In the genomic region with DNA sequence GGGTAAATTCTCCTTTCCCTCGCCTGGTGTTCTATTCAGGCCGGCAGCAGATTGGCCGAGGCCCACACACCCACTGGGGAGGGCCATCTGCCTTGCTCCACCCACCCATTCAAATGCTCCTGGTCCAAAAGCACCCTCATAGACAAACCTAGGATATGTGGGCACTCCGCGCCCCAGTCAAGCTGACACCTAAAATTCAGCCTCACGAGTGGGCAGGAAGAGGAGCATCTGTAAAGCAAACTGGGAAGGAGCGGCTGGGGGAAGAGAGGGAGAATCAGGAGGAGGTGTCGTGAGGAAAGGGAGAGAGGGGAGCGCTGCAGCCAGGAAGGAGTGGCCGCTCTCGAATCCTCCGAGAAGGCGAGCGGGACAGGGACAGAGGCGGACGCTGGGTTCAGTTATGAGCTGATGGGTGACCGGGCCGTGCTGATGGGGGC, we compare ENCODE assay signal across 11 cellular contexts.
DNase-seq lines count a peak whose midpoint lies in the region; ATAC-seq and TF ChIP-seq lines count a peak whose summit lies in the region.
"Had no signal": no experiment of that assay in that cellular context is flagged by ENCODE, and none has a peak within 500 bp of the region (broad histone marks: within the 10 kb centered on the region; RNA-seq: fewer than 3 reads in every experiment).

No MANE protein-coding gene starts in this region.

- H2BK20ac ChIP-seq in IMR-90 (ENCODE audit: low read depth, low read length), result no peak overlapping the region

- H3K27me3 ChIP-seq in AG04450 (ENCODE audit: control insufficient read depth, insufficient read depth, low read length), result no peaks in the 10 kb centered on the region
- H3K27me3 ChIP-seq in IMR-90 (ENCODE audit: control insufficient read depth, insufficient read depth, low read length), result no peaks in the 10 kb centered on the region

- H2BK15ac ChIP-seq in IMR-90 (ENCODE audit: low read depth, low read length), result no peak overlapping the region

- H3K27ac ChIP-seq in AG04450 (ENCODE audit: low read depth, low read length) (no peak overlapping the region), IMR-90 (ENCODE audit: insufficient read depth, low read length) (no peak overlapping the region)
- H3K27ac ChIP-seq: BLaER1 treated with 17β-estradiol and CSF1 and Interleukin-3, amounts not matched to agents 10 nM and 100 nM had no signal

- H3K79me1 ChIP-seq in IMR-90 (ENCODE audit: low read depth in 1 of 2, low read length in 2 of 2), result no peaks in the 10 kb centered on the region

- H3K9me3 ChIP-seq in AG04450 (ENCODE audit: control insufficient read depth, insufficient read depth, low read length) (no peaks in the 10 kb centered on the region), IMR-90 (ENCODE audit: control insufficient read depth, insufficient read depth, low read length) (peaks cover 3% of the 10 kb centered on the region; the same call in 1 of the 2 replicates)
- H3K9me3 ChIP-seq: BLaER1 treated with 17β-estradiol and CSF1 and Interleukin-3, amounts not matched to agents 10 nM and 100 nM had no signal

- H4K5ac ChIP-seq in IMR-90 (ENCODE audit: low read depth, low read length), result no peak overlapping the region

- H3K4ac ChIP-seq in IMR-90 (ENCODE audit: low read depth, low read length), result no peak overlapping the region

- no peaks in the 10 kb centered on the region for H4K20me1 ChIP-seq in IMR-90 (ENCODE audit: insufficient read depth, low read length)

- no peak overlapping the region for H3K27ac Mint-ChIP-seq in activated CD4-positive, alpha-beta T cell treated with anti-CD3 and anti-CD28 coated beads, Interleukin-2, amount 10 ng/mL, durations not matched to agents 24 days and 14 days

- H2AFZ ChIP-seq in IMR-90 (replicated peaks; ENCODE audit: low read length, poor library complexity), result peak overlapping the region; percentile 44

- H3K9me1 ChIP-seq in IMR-90 (ENCODE audit: insufficient read depth, low read length), result peaks cover 13% of the 10 kb centered on the region

- TF ChIP-seq CTCF in AG04450 (IDR thresholded peaks at IDR 0.05; ENCODE audit: low read depth, low read length) (no peak), IMR-90 (conservative IDR thresholded peaks at IDR 0.05; ENCODE audit: low read depth, low read length) (no peak)

- H3K27me3 Mint-ChIP-seq in activated CD4-positive, alpha-beta T cell treated with anti-CD3 and anti-CD28 coated beads, Interleukin-2, amount 10 ng/mL, durations not matched to agents 24 days and 14 days, result peaks cover 29% of the 10 kb centered on the region

- H3K9ac ChIP-seq in IMR-90 (ENCODE audit: low read depth, low read length), result no peak overlapping the region
- H3K9ac ChIP-seq: BLaER1 treated with 17β-estradiol and CSF1 and Interleukin-3, amounts not matched to agents 10 nM and 100 nM had no signal

- H3K4me3 ChIP-seq in AG04450 (ENCODE audit: low read depth, low read length), result peak overlapping the region; percentile 18
- H3K4me3 ChIP-seq in IMR-90 (ENCODE audit: insufficient read depth, low read depth, low read length), result no peak overlapping the region
- H3K4me3 ChIP-seq: BLaER1 treated with 17β-estradiol and CSF1 and Interleukin-3, amounts not matched to agents 10 nM and 100 nM had no signal

- no peak overlapping the region for H4K91ac ChIP-seq in IMR-90 (ENCODE audit: insufficient read depth, low read depth, low read length)

- intact Hi-C loops in IMR-90 (cut with micrococcal nuclease), result no loop called here
- intact Hi-C loops in activated CD4-positive, alpha-beta T cell treated with anti-CD3 and anti-CD28 coated beads, Interleukin-2, amount 10 ng/mL, durations not matched to agents 24 days and 14 days (cut with micrococcal nuclease), result no loop called here

- 59% methylated on average over 5 of the region's 18 CpGs; no CpG with 5 or more reads in 1 of the 2 experiments for WGBS in IMR-90 (ENCODE audit: extremely low coverage in 2 of 2, insufficient read length in 1 of 2), 2 experiments

- H3K23ac ChIP-seq in IMR-90 (ENCODE audit: low read depth, low read length), result no peak overlapping the region

- H3K18ac ChIP-seq in IMR-90 (ENCODE audit: low read depth, low read length), result no peak overlapping the region

- H4K8ac ChIP-seq in IMR-90 (ENCODE audit: low read depth in 2 of 2, low read length in 2 of 2), result no peak overlapping the region

- POLR2A ChIA-PET in AG04450 (lab: Yijun Ruan, JAX), result interaction anchor here (0.6 kb wide), 1 partner anchor 16 kb away, joined by 5 read pairs; no protein-coding TSS in a partner anchor
- POLR2A ChIA-PET in IMR-90 (lab: Charles Lee; ENCODE audit: unreplicated experiment), result no interaction called here

- DNase-seq in AG04450 (ENCODE audit: low read depth, low spot score), result no peak
- DNase-seq in IMR-90, result no peak
- peak; percentile 42 for DNase-seq in globus pallidus (ENCODE audit: low spot score)
- DNase-seq in middle frontal gyrus (ENCODE audit: extremely low spot score, low spot score), result peak; percentile 31
- DNase-seq in activated CD4-positive, alpha-beta T cell treated with anti-CD3 and anti-CD28 coated beads, Interleukin-2, amount 10 ng/mL, durations not matched to agents 24 days and 14 days, result no peak
- no peak for DNase-seq in NCI-H748 treated with DMSO at 0.1 percent for 48 hours (lab: John Stamatoyannopoulos, UW)
- DNase-seq in SIG-M5 (lab: John Stamatoyannopoulos, UW), result no peak
- no peak for DNase-seq in NCI-H187 (lab: John Stamatoyannopoulos, UW)
- DNase-seq: cerebellar nuclear complex, NCI-H187 treated with DMSO at 0.1 percent for 48 hours had no signal

- CTCF ChIA-PET in AG04450 (lab: Charles Lee) (interaction anchor here (0.6 kb wide), 1 partner anchor 394 kb away, joined by 7 read pairs; no protein-coding TSS in a partner anchor), IMR-90 (lab: Yijun Ruan, JAX) (no interaction called here)

- in situ Hi-C loops in IMR-90 (cut with MboI; ENCODE audit: low sequenced_read_pairs), result no loop called here

- no peak for ATAC-seq in IMR-90 (ENCODE audit: low read depth)

- H2BK5ac ChIP-seq in IMR-90 (ENCODE audit: low read depth, low read length, poor library complexity, severe bottlenecking), result no peak overlapping the region

- no peak overlapping the region for H3K4me3 Mint-ChIP-seq in activated CD4-positive, alpha-beta T cell treated with anti-CD3 and anti-CD28 coated beads, Interleukin-2, amount 10 ng/mL, durations not matched to agents 24 days and 14 days

- no peaks in the 10 kb centered on the region for H3K4me1 Mint-ChIP-seq in activated CD4-positive, alpha-beta T cell treated with anti-CD3 and anti-CD28 coated beads, Interleukin-2, amount 10 ng/mL, durations not matched to agents 24 days and 14 days

- H3K9me3 Mint-ChIP-seq in activated CD4-positive, alpha-beta T cell treated with anti-CD3 and anti-CD28 coated beads, Interleukin-2, amount 10 ng/mL, durations not matched to agents 24 days and 14 days, result no peaks in the 10 kb centered on the region

- TF ChIP-seq POLR2A in IMR-90 (IDR thresholded peaks at IDR 0.05; ENCODE audit: low read depth, low read length), result no peak

- no peak overlapping the region for H3K14ac ChIP-seq in IMR-90 (replicated peaks; ENCODE audit: low read depth, low read length)

- no peak overlapping the region for H2AK9ac ChIP-seq in IMR-90 (replicated peaks; ENCODE audit: low read depth, low read length, poor library complexity)

- peaks cover 20% of the 10 kb centered on the region for H3K4me1 ChIP-seq in IMR-90 (ENCODE audit: control insufficient read depth, insufficient read depth, low read length)

- H3K56ac ChIP-seq in IMR-90 (ENCODE audit: extremely low read depth, insufficient read depth, low read length), result no peak overlapping the region

- no peak for TF ChIP-seq RAD21 in IMR-90 (IDR thresholded peaks at IDR 0.05; ENCODE audit: low read length)

- no peak overlapping the region for H3K4me2 ChIP-seq in IMR-90 (ENCODE audit: low read depth, low read length)

- no TSS peak for BruUV-seq in IMR-90 (replicated peaks; lab: Mats Ljungman, UMichigan)

- H3K36me3 Mint-ChIP-seq in activated CD4-positive, alpha-beta T cell treated with anti-CD3 and anti-CD28 coated beads, Interleukin-2, amount 10 ng/mL, durations not matched to agents 24 days and 14 days (ENCODE audit: low read depth), result no peaks in the 10 kb centered on the region

- no peaks in the 10 kb centered on the region for H3K36me3 ChIP-seq in IMR-90 (ENCODE audit: control insufficient read depth, insufficient read depth, low read length)
- H3K36me3 ChIP-seq: BLaER1 treated with 17β-estradiol and CSF1 and Interleukin-3, amounts not matched to agents 10 nM and 100 nM had no signal

- no peak overlapping the region for H2BK120ac ChIP-seq in IMR-90 (ENCODE audit: low read depth, low read length)

- dilution Hi-C loops in IMR-90 (cut with HindIII; ENCODE audit: low sequenced_read_pairs, unreplicated experiment), result no loop called here

- H2AK5ac ChIP-seq in IMR-90 (ENCODE audit: low read depth, low read length), result no peak overlapping the region; the same call in 1 of the 2 replicates

TF ChIP-seq in IMR-90, 13 proteins besides CTCF, POLR2A, EP300 and RAD21:
- TF ChIP-seq NFE2L2 (IDR thresholded peaks at IDR 0.05; ENCODE audit: low read depth, low read length), result no peak
- TF ChIP-seq RCOR1 (IDR thresholded peaks at IDR 0.05; ENCODE audit: insufficient replicate concordance, low read length), result no peak
- TF ChIP-seq SMC3 (IDR thresholded peaks at IDR 0.05; ENCODE audit: low read depth, low read length), result no peak
- TF ChIP-seq MXI1 (IDR thresholded peaks at IDR 0.05; ENCODE audit: borderline replicate concordance, low read depth, low read length), result no peak
- TF ChIP-seq CEBPB (IDR thresholded peaks at IDR 0.05; ENCODE audit: low read depth, low read length), result no peak
- TF ChIP-seq RFX5 (IDR thresholded peaks at IDR 0.05; ENCODE audit: low read depth, low read length), result no peak
- TF ChIP-seq, protein P1, sequence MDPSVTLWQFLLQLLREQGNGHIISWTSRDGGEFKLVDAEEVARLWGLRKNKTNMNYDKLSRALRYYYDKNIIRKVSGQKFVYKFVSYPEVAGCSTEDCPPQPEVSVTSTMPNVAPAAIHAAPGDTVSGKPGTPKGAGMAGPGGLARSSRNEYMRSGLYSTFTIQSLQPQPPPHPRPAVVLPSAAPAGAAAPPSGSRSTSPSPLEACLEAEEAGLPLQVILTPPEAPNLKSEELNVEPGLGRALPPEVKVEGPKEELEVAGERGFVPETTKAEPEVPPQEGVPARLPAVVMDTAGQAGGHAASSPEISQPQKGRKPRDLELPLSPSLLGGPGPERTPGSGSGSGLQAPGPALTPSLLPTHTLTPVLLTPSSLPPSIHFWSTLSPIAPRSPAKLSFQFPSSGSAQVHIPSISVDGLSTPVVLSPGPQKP (IDR thresholded peaks at IDR 0.05; ENCODE audit: borderline replicate concordance, low read depth, low read length), result no peak
- no peak for TF ChIP-seq BHLHE40 (IDR thresholded peaks at IDR 0.05; ENCODE audit: low read depth, low read length)
- TF ChIP-seq MAFK (IDR thresholded peaks at IDR 0.05; ENCODE audit: low read depth, low read length), result no peak
- TF ChIP-seq FOS (IDR thresholded peaks at IDR 0.05; ENCODE audit: low read depth, low read length), result no peak
- no peak for TF ChIP-seq MAZ (IDR thresholded peaks at IDR 0.05; ENCODE audit: borderline replicate concordance, low read depth, low read length)
- TF ChIP-seq CHD1 (IDR thresholded peaks at IDR 0.05; ENCODE audit: low read depth, low read length), result no peak

Comparison
In these comparisons a context has a peak if more than half of its experiments do, and no peak if none do; other contexts are left out.
1. DNase-seq: peak in globus pallidus (single experiment) and middle frontal gyrus (single experiment); none in AG04450 (single experiment), IMR-90 (single experiment), activated CD4-positive, alpha-beta T cell treated with anti-CD3 and anti-CD28 coated beads, Interleukin-2, amount 10 ng/mL, durations not matched to agents 24 days and 14 days (single experiment), NCI-H748 treated with DMSO at 0.1 percent for 48 hours (single experiment), SIG-M5 (single experiment) and NCI-H187 (0 of 2).